ENCODE assay signal across 8 cellular contexts in the genomic region with DNA sequence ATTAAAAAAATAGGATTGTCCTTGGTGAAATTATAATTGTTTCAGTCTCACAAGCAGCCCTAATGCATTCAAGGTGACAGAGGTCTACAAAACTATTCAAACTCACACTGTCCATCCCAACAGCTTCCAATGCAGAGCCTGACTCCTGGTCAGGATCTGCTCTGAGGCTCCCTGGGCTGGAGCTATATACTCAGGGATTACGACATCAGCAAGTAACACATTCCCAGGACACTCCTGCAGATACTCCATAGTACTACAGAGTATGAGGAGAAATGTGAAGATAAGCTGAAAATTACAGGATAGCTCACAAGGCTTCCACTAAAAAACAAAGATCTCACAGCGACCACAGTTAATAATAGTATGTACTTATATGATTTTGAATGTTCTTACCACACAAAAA.
"Had no signal": no experiment of that assay in that cellular context is flagged by ENCODE, and none has a peak within 500 bp of the region (broad histone marks: within the 10 kb centered on the region; RNA-seq: fewer than 3 reads in every experiment).

No MANE protein-coding gene starts in this region.

- H3K9me3 ChIP-seq: HAP-1 had no signal

- ATAC-seq: HCT116 had no signal

- DNase-seq: GM23248, GOT3, H7, HFFc6, KBM-7 had no signal

- H3K9ac ChIP-seq: GM23248, KMS-11 had no signal

- H3K4me1 ChIP-seq: HAP-1 had no signal

- H3K36me3 ChIP-seq: HAP-1 had no signal

- H3K4me3 ChIP-seq: GM23248, HAP-1 had no signal
